Comparison of ENCODE assay signal across 2 cellular contexts in the genomic region with DNA sequence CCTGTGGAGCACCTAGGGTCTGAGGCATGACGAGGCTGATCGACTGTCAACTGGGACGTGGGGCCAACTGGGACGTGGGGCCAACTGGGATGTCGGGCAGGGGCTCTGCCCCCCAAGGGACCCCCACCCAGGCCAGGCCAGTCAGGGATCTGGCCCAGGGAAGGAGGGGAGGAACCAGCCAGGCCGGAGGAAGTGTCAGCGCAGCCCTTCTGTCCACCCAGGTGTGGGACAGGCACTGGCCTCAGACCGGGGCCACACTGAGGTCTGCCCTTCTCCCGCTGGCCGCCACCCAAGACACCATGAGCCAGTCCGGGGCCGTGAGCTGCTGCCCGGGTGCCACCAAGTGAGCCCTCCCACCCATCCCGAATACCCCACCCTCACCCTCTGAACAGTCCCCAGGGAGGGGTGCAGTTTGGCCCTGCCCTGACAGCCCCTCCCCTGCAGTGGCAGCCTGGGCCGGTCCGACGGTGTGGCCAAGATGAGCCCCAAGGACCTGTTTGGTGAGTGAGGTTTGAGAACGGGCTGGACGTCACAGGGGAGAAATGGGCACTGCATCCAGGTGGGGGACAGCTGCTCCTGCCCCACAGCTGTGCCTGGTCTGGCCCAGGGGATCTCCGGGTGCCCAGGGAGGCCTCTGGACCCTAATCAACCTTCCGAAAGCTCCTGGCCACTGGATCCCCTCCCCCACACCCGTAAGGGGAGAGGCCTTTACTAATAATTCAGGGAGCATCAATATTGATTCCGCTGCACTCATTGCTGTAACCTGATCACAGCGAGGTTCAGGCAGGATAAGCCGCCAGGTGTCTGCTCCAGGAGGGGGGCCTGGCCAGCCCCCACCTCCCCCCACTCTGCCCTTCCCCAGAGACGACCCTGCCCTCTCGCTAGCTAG.
TF ChIP-seq lines count a peak whose summit lies in the region.

No MANE protein-coding gene starts in this region.

TF ChIP-seq in SK-N-SH, 30 proteins besides CTCF, POLR2A, EP300 and RAD21:
- no peak for TF ChIP-seq RFX5 (IDR thresholded peaks at IDR 0.05; ENCODE audit: low read length)
- TF ChIP-seq, protein P1, sequence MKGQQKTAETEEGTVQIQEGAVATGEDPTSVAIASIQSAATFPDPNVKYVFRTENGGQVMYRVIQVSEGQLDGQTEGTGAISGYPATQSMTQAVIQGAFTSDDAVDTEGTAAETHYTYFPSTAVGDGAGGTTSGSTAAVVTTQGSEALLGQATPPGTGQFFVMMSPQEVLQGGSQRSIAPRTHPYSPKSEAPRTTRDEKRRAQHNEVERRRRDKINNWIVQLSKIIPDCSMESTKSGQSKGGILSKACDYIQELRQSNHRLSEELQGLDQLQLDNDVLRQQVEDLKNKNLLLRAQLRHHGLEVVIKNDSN (IDR thresholded peaks at IDR 0.05; ENCODE audit: borderline replicate concordance, low read depth) = no peak
- TF ChIP-seq SIN3A (IDR thresholded peaks at IDR 0.05; ENCODE audit: borderline replicate concordance, low read depth, low read length) = no peak
- no peak for TF ChIP-seq NFIC (IDR thresholded peaks at IDR 0.05; ENCODE audit: borderline replicate concordance)
- TF ChIP-seq GABPA (IDR thresholded peaks at IDR 0.05; ENCODE audit: low read depth) = no peak

TF ChIP-seq in SK-N-SH treated with all-trans-retinoic acid at 6 μM for 48 hours, 23 proteins besides CTCF, POLR2A, EP300 and RAD21:
- no peak for TF ChIP-seq CSDC2 (CRISPR knock-in tag; IDR thresholded peaks at IDR 0.05)
- no peak for TF ChIP-seq SNAI2 (CRISPR knock-in tag; IDR thresholded peaks at IDR 0.05)
- TF ChIP-seq ARNTL (CRISPR knock-in tag; IDR thresholded peaks at IDR 0.05; ENCODE audit: borderline replicate concordance, low read depth) = no peak
- no peak for TF ChIP-seq ZFP3 (CRISPR knock-in tag; IDR thresholded peaks at IDR 0.05)
- TF ChIP-seq ISL1 (CRISPR knock-in tag; IDR thresholded peaks at IDR 0.05) = no peak
- TF ChIP-seq ESRRG (CRISPR knock-in tag; IDR thresholded peaks at IDR 0.05) = no peak
